8 cellular contexts compared by ENCODE assay signal in genomic region chr3:197949767-197950660, GRCh38. TPM values are rescaled to one million over a fixed set of nuclear protein-coding genes. Genes with fewer than 3 reads are reported as not detected.
A peak's percentile ranks its signal among the peaks of the same experiment; 100 is the strongest.
DNase-seq lines count a peak whose midpoint lies in the region; ATAC-seq lines count a peak whose summit lies in the region.

Gene RPL35A (plus strand): TSS chr3:197950190. CDS start chr3:197950968, 778 bp downstream.

- peak within 1 kb of the TSS; percentile 94 for H3K27ac Mint-ChIP-seq in dendritic cell treated with granulocyte-macrophage colony-stimulating factor and Interleukin-4, amounts not matched to agents 40 ng/mL and 50 ng/mL, for 4 days

- H3K9me3 ChIP-seq in BLaER1 treated with 17β-estradiol and CSF1 and Interleukin-3, amounts not matched to agents 10 nM and 100 nM (replicated peaks in 1 of 11), result no peaks in the 10 kb centered on the region

- peak within 1 kb of the TSS; percentile 99 for H3K4me3 Mint-ChIP-seq in dendritic cell treated with granulocyte-macrophage colony-stimulating factor and Interleukin-4, amounts not matched to agents 40 ng/mL and 50 ng/mL, for 4 days

- peaks cover 1% of the 10 kb centered on the region for H3K27me3 Mint-ChIP-seq in dendritic cell treated with granulocyte-macrophage colony-stimulating factor and Interleukin-4, amounts not matched to agents 40 ng/mL and 50 ng/mL, for 4 days

- H3K9me3 Mint-ChIP-seq in dendritic cell treated with granulocyte-macrophage colony-stimulating factor and Interleukin-4, amounts not matched to agents 40 ng/mL and 50 ng/mL, for 4 days, result no peaks in the 10 kb centered on the region

- intact Hi-C loops in dendritic cell treated with granulocyte-macrophage colony-stimulating factor and Interleukin-4, amounts not matched to agents 40 ng/mL and 50 ng/mL, for 4 days (cut with micrococcal nuclease), result loop anchor here (1.0 to 10.0 kb wide), 2 partner anchors 10 to 65 kb away; partner anchors contain the start of gene LMLN

- peak within 1 kb of the TSS; percentile 84 to 98 (median 93) for H3K4me2 ChIP-seq in BLaER1 treated with 17β-estradiol and CSF1 and Interleukin-3, amounts not matched to agents 10 nM and 100 nM

- peak within 1 kb of the TSS; percentile 74 to 87 (median 82) for H3K4me3 ChIP-seq in BLaER1 treated with 17β-estradiol and CSF1 and Interleukin-3, amounts not matched to agents 10 nM and 100 nM

- no peaks in the 10 kb centered on the region for H3K27me3 ChIP-seq in BLaER1 treated with 17β-estradiol and CSF1 and Interleukin-3, amounts not matched to agents 10 nM and 100 nM

- H3K36me3 Mint-ChIP-seq in dendritic cell treated with granulocyte-macrophage colony-stimulating factor and Interleukin-4, amounts not matched to agents 40 ng/mL and 50 ng/mL, for 4 days (ENCODE audit: low read depth), result peaks cover 55% of the 10 kb centered on the region

- peak within 1 kb of the TSS; percentile 90 to 96 (median 92) for H3K27ac ChIP-seq in BLaER1 treated with 17β-estradiol and CSF1 and Interleukin-3, amounts not matched to agents 10 nM and 100 nM

- peak; percentile 94 for DNase-seq in NCI-H748 (lab: John Stamatoyannopoulos, UW; ENCODE audit: unreplicated experiment)
- DNase-seq in activated CD4-positive, alpha-beta T cell treated with anti-CD3 and anti-CD28 coated beads, Interleukin-2, amount 50 U/mL, for 1 hour, result peak; percentile 79
- DNase-seq in left lobe of liver (ENCODE audit: low spot score), result peak; percentile 86
- DNase-seq in stimulated activated CD4-positive, alpha-beta T cell treated with anti-CD3 and anti-CD28 coated beads, Interleukin-2, amount 100 ng/mL, for 4 hours (ENCODE audit: low read depth), result peak; percentile 76

- H4K20me1 ChIP-seq in BLaER1 treated with 17β-estradiol and CSF1 and Interleukin-3, amounts not matched to agents 10 nM and 100 nM, result peaks cover 39 to 47% (median 41%) of the 10 kb centered on the region in 11 experiments

- H3K4me1 Mint-ChIP-seq in dendritic cell treated with granulocyte-macrophage colony-stimulating factor and Interleukin-4, amounts not matched to agents 40 ng/mL and 50 ng/mL, for 4 days (ENCODE audit: low read depth), result peaks cover 40% of the 10 kb centered on the region

- peak; percentile 87 for ATAC-seq in GM19351 (IDR thresholded peaks at IDR 0.05; ENCODE audit: unreplicated experiment)
- ATAC-seq in HG03521 (IDR thresholded peaks at IDR 0.05; ENCODE audit: unreplicated experiment), result peak; percentile 90
- ATAC-seq in left lobe of liver, result peak; percentile 95

- peaks cover 32 to 50% (median 42%) of the 10 kb centered on the region in 10 experiments for H3K4me1 ChIP-seq in BLaER1 treated with 17β-estradiol and CSF1 and Interleukin-3, amounts not matched to agents 10 nM and 100 nM

- peaks cover 41 to 44% (median 42%) of the 10 kb centered on the region in 11 experiments for H3K36me3 ChIP-seq in BLaER1 treated with 17β-estradiol and CSF1 and Interleukin-3, amounts not matched to agents 10 nM and 100 nM

- peak within 1 kb of the TSS; percentile 93 to 97 (median 95) for H3K9ac ChIP-seq in BLaER1 treated with 17β-estradiol and CSF1 and Interleukin-3, amounts not matched to agents 10 nM and 100 nM

RNA-seq across cellular contexts. Expression of gene RPL35A, which starts in this region (rescaled TPM):
- total RNA-seq in left lobe of liver, result 232 TPM

Comparison
In these comparisons a context has a peak if more than half of its experiments do, and no peak if none do; other contexts are left out.
1. Peak in every context shown above with its lines: DNase-seq, ATAC-seq, H3K4me3 ChIP-seq and H3K27ac ChIP-seq.